ENCODE assay signal across 1 cellular context in the genomic region with DNA sequence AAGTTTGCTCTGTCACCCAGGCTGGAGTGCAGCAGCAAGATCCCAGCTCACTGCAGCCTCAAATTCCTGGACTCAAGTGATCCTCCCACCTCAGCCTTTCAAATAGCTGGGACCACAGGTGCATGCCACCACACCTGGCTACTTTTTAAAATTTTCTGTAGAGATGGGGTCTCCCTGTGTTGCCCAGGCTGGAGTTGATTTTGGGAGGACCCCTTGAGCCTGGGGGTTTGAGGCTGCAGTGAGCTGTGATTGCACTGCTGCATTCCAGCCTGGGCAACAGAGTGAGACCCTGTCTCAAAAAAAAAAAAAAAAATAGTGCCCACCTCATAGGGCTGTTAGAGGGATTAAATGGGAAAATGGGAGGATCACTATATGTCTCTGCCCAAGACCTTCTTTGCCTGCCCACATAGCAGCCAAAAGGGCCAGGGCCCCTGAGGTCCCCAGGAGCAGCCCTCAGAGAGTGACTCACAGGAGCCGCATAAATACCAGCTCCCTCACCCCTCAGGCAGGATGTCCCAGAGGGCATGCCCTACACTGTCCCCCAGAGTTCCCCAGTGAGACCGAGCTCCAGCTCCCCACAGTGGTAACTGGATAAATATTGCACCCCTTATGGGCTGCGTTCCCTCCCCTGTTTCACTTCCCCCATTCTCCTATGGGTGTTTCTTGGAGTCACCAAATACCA.
TF ChIP-seq lines count a peak whose summit lies in the region.

No MANE protein-coding gene starts in this region.

TF ChIP-seq in A549, 52 proteins besides CTCF, POLR2A, EP300 and RAD21 (continued from another document):
- TF ChIP-seq REST (IDR thresholded peaks at IDR 0.05), result no peak
- TF ChIP-seq USF2 (IDR thresholded peaks at IDR 0.05), result no peak
- TF ChIP-seq RCOR1 (IDR thresholded peaks at IDR 0.05; ENCODE audit: low read depth, low read length), result no peak
- no peak for TF ChIP-seq JUN (IDR thresholded peaks at IDR 0.05)
- no peak for TF ChIP-seq CBX8 (IDR thresholded peaks at IDR 0.05)
- TF ChIP-seq RFX5 (IDR thresholded peaks at IDR 0.05), result no peak
- TF ChIP-seq BCL3 (IDR thresholded peaks at IDR 0.05), result no peak
- no peak for TF ChIP-seq RNF2 (IDR thresholded peaks at IDR 0.05; ENCODE audit: borderline replicate concordance, low read depth)
- TF ChIP-seq, protein P1, sequence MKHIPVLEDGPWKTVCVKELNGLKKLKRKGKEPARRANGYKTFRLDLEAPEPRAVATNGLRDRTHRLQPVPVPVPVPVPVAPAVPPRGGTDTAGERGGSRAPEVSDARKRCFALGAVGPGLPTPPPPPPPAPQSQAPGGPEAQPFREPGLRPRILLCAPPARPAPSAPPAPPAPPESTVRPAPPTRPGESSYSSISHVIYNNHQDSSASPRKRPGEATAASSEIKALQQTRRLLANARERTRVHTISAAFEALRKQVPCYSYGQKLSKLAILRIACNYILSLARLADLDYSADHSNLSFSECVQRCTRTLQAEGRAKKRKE (CRISPR knock-in tag; IDR thresholded peaks at IDR 0.05; ENCODE audit: low read depth), result no peak
- no peak for TF ChIP-seq MAZ (IDR thresholded peaks at IDR 0.05; ENCODE audit: borderline replicate concordance, low read depth, low read length)
- TF ChIP-seq ZSCAN20 (CRISPR knock-in tag; IDR thresholded peaks at IDR 0.05), result no peak
- TF ChIP-seq, protein P2, sequence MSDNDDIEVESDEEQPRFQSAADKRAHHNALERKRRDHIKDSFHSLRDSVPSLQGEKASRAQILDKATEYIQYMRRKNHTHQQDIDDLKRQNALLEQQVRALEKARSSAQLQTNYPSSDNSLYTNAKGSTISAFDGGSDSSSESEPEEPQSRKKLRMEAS (IDR thresholded peaks at IDR 0.05), result no peak
- no peak for TF ChIP-seq MYC (IDR thresholded peaks at IDR 0.05; ENCODE audit: borderline replicate concordance, low read length)
- TF ChIP-seq SREBF2 (IDR thresholded peaks at IDR 0.05), result no peak
- no peak for TF ChIP-seq KDM5A (IDR thresholded peaks at IDR 0.05)
- TF ChIP-seq TP53 (CRISPR knock-in tag; IDR thresholded peaks at IDR 0.05), result no peak
- no peak for TF ChIP-seq ZFP36 (IDR thresholded peaks at IDR 0.05; ENCODE audit: borderline replicate concordance, partially characterized antibody)
